In genomic region chr9:137759117-137759516, GRCh38 we compare ENCODE assay signal across 1 cellular context.
TF ChIP-seq lines count a peak whose summit lies in the region.

No MANE protein-coding gene starts in this region.

TF ChIP-seq in GM12891, 5 proteins besides CTCF, POLR2A, EP300 and RAD21 (continued from another document):
- TF ChIP-seq POU2F2 (IDR thresholded peaks at IDR 0.05; ENCODE audit: low read depth, low read length) (no peak), SPI1 (IDR thresholded peaks at IDR 0.05; ENCODE audit: low read depth, low read length) (peak; percentile 96), PAX5 (IDR thresholded peaks at IDR 0.05; ENCODE audit: insufficient read depth, low read length, severe bottlenecking) (peak; percentile 61)
TF ChIP-seq in GM12891: peak in this region for 2.
